12 cellular contexts compared by ENCODE assay signal in genomic region chr1:155210304-155210703, GRCh38. TPM values are rescaled to one million over a fixed set of nuclear protein-coding genes. Genes with fewer than 3 reads are reported as not detected.
DNase-seq lines count a peak whose midpoint lies in the region; ATAC-seq and TF ChIP-seq lines count a peak whose summit lies in the region.
"Had no signal": no experiment of that assay in that cellular context is flagged by ENCODE, and none has a peak within 500 bp of the region (broad histone marks: within the 10 kb centered on the region; RNA-seq: fewer than 3 reads in every experiment).

No MANE protein-coding gene starts in this region.

- H3K9ac ChIP-seq in DND-41 (ENCODE audit: low read depth, low read length) = peak overlapping the region; percentile 75; the same call in 1 of the 2 replicates

- H3K9me3 ChIP-seq in DND-41 (ENCODE audit: insufficient read depth, low read length, severe bottlenecking) = no peaks in the 10 kb centered on the region
- H3K9me3 ChIP-seq in hepatocyte (ENCODE audit: low read depth) = no peaks in the 10 kb centered on the region

- H3K4me1 ChIP-seq in ACC112 (ENCODE audit: control insufficient read depth, insufficient read depth, low read length, unreplicated experiment) (peaks cover 22% of the 10 kb centered on the region), DND-41 (ENCODE audit: insufficient read depth, low read length) (peaks cover 33% of the 10 kb centered on the region), hepatocyte (ENCODE audit: insufficient read depth) (peaks cover 16% of the 10 kb centered on the region)

- no peak for DNase-seq in DND-41
- DNase-seq in SKM-1 (lab: John Stamatoyannopoulos, UW; ENCODE audit: unreplicated experiment) = peak; percentile 76
- DNase-seq in hepatocyte (ENCODE audit: low spot score) = no peak
- no peak for DNase-seq in GM03348 (ENCODE audit: low spot score)
- DNase-seq in ureter (ENCODE audit: low spot score) = no peak
- no peak for DNase-seq in GOT3 (lab: John Stamatoyannopoulos, UW)
- DNase-seq: EL, foreskin fibroblast, NCI-H1436 had no signal

- peak overlapping the region; percentile 91 for H3K4me3 ChIP-seq in ACC112 (ENCODE audit: low read depth, low read length)
- peak overlapping the region in 1 of 2 experiments; percentile 88; a peak in 1 of 4 replicates for H3K4me3 ChIP-seq in DND-41 (ENCODE audit: low read depth in 1 of 2, low read length in 2 of 2)
- no peak overlapping the region for H3K4me3 ChIP-seq in hepatocyte
- H3K4me3 ChIP-seq: lung had no signal

- no peak overlapping the region for H3K27ac ChIP-seq in ACC112 (ENCODE audit: low read depth, low read length)
- no peak overlapping the region for H3K27ac ChIP-seq in DND-41 (ENCODE audit: low read length)
- no peak overlapping the region for H3K27ac ChIP-seq in hepatocyte

- H3K79me2 ChIP-seq in ACC112 (ENCODE audit: control insufficient read depth, insufficient read depth, low read length, unreplicated experiment) (peaks cover 10% of the 10 kb centered on the region), DND-41 (ENCODE audit: insufficient read depth, low read length) (peaks cover 17% of the 10 kb centered on the region), hepatocyte (peaks cover 13% of the 10 kb centered on the region)

- H3K27me3 ChIP-seq in ACC112 (ENCODE audit: insufficient read depth, low read length) (no peaks in the 10 kb centered on the region), DND-41 (ENCODE audit: insufficient read depth, low read length, poor library complexity) (no peaks in the 10 kb centered on the region), hepatocyte (no peaks in the 10 kb centered on the region)

- ATAC-seq in DND-41 (ENCODE audit: insufficient read depth, low read depth) = no peak
- ATAC-seq in GM21390 (IDR thresholded peaks at IDR 0.05; ENCODE audit: unreplicated experiment) = no peak

- TF ChIP-seq CTCF in DND-41 (IDR thresholded peaks at IDR 0.05; ENCODE audit: borderline replicate concordance, extremely low read depth, low read length, poor library complexity, severe bottlenecking) (no peak), hepatocyte (IDR thresholded peaks at IDR 0.05; ENCODE audit: poor library complexity) (no peak)

- H2AFZ ChIP-seq in ACC112 (ENCODE audit: low read length, unreplicated experiment) = no peak overlapping the region
- H2AFZ ChIP-seq in DND-41 (ENCODE audit: low read depth, low read length) = no peak overlapping the region
- no peak overlapping the region for H2AFZ ChIP-seq in hepatocyte

- H3K4me2 ChIP-seq in DND-41 (ENCODE audit: insufficient read depth, low read length) (peak overlapping the region; percentile 86), hepatocyte (peak overlapping the region; percentile 96)

- H4K20me1 ChIP-seq in DND-41 (ENCODE audit: insufficient read depth, low read length) (no peaks in the 10 kb centered on the region), hepatocyte (ENCODE audit: insufficient read depth, poor library complexity, severe bottlenecking) (no peaks in the 10 kb centered on the region)

- H3K36me3 ChIP-seq in ACC112 (ENCODE audit: insufficient read depth, low read length) (no peaks in the 10 kb centered on the region), DND-41 (ENCODE audit: insufficient read depth, low read length) (peaks cover 16% of the 10 kb centered on the region), hepatocyte (replicated peaks; ENCODE audit: insufficient read depth, low read depth) (no peaks in the 10 kb centered on the region)

- WGBS in hepatocyte (ENCODE audit: low lambda C conversion rate, missing lambda C conversion rate) = 93% methylated on average over 2 of the region's 2 CpGs

- no peaks in the 10 kb centered on the region for H3K9me2 ChIP-seq in hepatocyte (replicated peaks; ENCODE audit: insufficient read depth)

RNA-seq across cellular contexts. Expression of gene MTX1, which starts 1.8 kb away (rescaled TPM):
- total RNA-seq in hepatocyte = 42.1 and 49.4 TPM in 2 replicates
- 78.2 and 82.0 TPM in 2 replicates for polyA plus RNA-seq in hepatocyte
- 31.6 TPM for total RNA-seq in ureter

RNA-seq across cellular contexts. Expression of gene THBS3, which starts 2.6 kb away (rescaled TPM):
- 19.8 and 20.3 TPM in 2 replicates for total RNA-seq in hepatocyte
- polyA plus RNA-seq in hepatocyte = 39.9 and 41.6 TPM in 2 replicates
- total RNA-seq in ureter = 54.6 TPM

RNA-seq across cellular contexts. Expression of gene TRIM46, which starts 36.7 kb away (rescaled TPM):
- total RNA-seq in hepatocyte (1.1 and 1.2 TPM in 2 replicates), ureter (1.6 TPM)
- 1.9 and 2.1 TPM in 2 replicates for polyA plus RNA-seq in hepatocyte

RNA-seq across cellular contexts. Expression of gene KRTCAP2, which starts 37.2 kb away (rescaled TPM):
- 191 and 209 TPM in 2 replicates for total RNA-seq in hepatocyte
- polyA plus RNA-seq in hepatocyte = 440 and 454 TPM in 2 replicates
- 293 TPM for total RNA-seq in ureter

RNA-seq across cellular contexts. Expression of gene ENTREP3, which starts 45.0 kb away (rescaled TPM):
- 8.1 and 8.8 TPM in 2 replicates for total RNA-seq in hepatocyte
- 26.0 and 27.1 TPM in 2 replicates for polyA plus RNA-seq in hepatocyte
- total RNA-seq in ureter = 21.8 TPM
